ENCODE assay signal across 1 cellular context in the genomic region with DNA sequence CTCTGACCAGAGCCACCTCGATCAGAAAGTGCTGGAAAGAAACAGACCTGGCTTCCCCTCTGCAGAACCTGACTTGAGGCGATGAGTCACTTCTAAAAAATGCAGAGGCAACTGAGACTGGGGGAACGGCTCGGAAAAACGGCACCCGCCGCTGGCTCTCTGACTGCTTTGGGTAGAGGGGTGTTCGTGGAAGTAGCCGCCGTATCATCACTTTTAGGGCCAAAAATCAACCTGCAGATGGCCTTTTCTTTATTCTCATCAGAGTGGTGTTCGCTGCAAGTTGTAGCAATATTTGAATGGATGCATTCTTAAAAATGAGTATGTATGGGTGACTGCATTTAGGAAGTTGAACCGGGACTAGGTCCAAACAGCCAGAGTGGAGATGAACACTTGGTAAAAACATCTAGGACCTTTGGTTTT.
TF ChIP-seq lines count a peak whose summit lies in the region.

No MANE protein-coding gene starts in this region.

TF ChIP-seq in GM23338, 12 proteins besides CTCF, POLR2A, EP300 and RAD21 (continued from another document):
- TF ChIP-seq POLR2AphosphoS5 (IDR thresholded peaks at IDR 0.05; ENCODE audit: low read depth) (no peak), ZNF331 (CRISPR knock-in tag; IDR thresholded peaks at IDR 0.05; ENCODE audit: low read depth) (no peak)
